Comparison of ENCODE assay signal across 20 cellular contexts in genomic region chr18:79333046-79333445, GRCh38.
DNase-seq lines count a peak whose midpoint lies in the region; ATAC-seq and TF ChIP-seq lines count a peak whose summit lies in the region.
"Had no signal": no experiment of that assay in that cellular context is flagged by ENCODE, and none has a peak within 500 bp of the region (broad histone marks: within the 10 kb centered on the region; RNA-seq: fewer than 3 reads in every experiment).

No MANE protein-coding gene starts in this region.

- H3K36me3 Mint-ChIP-seq in activated CD8-positive, alpha-beta memory T cell treated with anti-CD3 and anti-CD28 coated beads, Interleukin-2, amount 10 ng/mL, durations not matched to agents 7 days and 5 days, result peaks cover 9% of the 10 kb centered on the region
- peaks cover 49% of the 10 kb centered on the region for H3K36me3 Mint-ChIP-seq in stimulated activated effector memory CD8-positive, alpha-beta T cell treated with anti-CD3 and anti-CD28 coated beads, Interleukin-12 subunit alpha, Interleukin-12 subunit beta, amount 100 ng/mL, for 72 hours

- TF ChIP-seq CTCF in coronary artery (IDR thresholded peaks at IDR 0.05), result no peak

- peak; percentile 23 for DNase-seq in activated CD8-positive, alpha-beta memory T cell treated with anti-CD3 and anti-CD28 coated beads, Interleukin-2, amount 10 ng/mL, durations not matched to agents 7 days and 5 days
- no peak for DNase-seq in activated CD8-positive, alpha-beta memory T cell treated with anti-CD3 and anti-CD28 coated beads, Interleukin-2, amount 50 U/mL, for 48 hours
- DNase-seq in myocyte (ENCODE audit: low read depth) (peak; percentile 9), coronary artery (ENCODE audit: low spot score) (no peak), A172 (ENCODE audit: low spot score) (no peak), AML-193 (lab: John Stamatoyannopoulos, UW) (no peak)
- no peak for DNase-seq in stimulated activated effector memory CD8-positive, alpha-beta T cell treated with anti-CD3 and anti-CD28 coated beads, Interleukin-12 subunit alpha, Interleukin-12 subunit beta, amount 100 ng/mL, for 72 hours (ENCODE audit: low spot score in 2 of 2)
- DNase-seq in stimulated activated CD4-positive, alpha-beta T cell treated with anti-CD3 and anti-CD28 coated beads, Interleukin-15, amount 100 ng/mL, for 24 hours, result no peak
- DNase-seq: ACHN; C1 segment of cervical spinal cord; Calu3; CD4-positive, alpha-beta memory T cell; DMS53; DMS79 treated with DMSO at 0.1 percent for 48 hours; GF-D8; HFFc6 had no signal

- CTCF ChIA-PET in activated CD8-positive, alpha-beta memory T cell treated with anti-CD3 and anti-CD28 coated beads, Interleukin-2, amount 10 ng/mL, durations not matched to agents 7 days and 5 days (lab: Charles Lee), result no interaction called here

- H3K9me3 Mint-ChIP-seq in activated CD8-positive, alpha-beta memory T cell treated with anti-CD3 and anti-CD28 coated beads, Interleukin-2, amount 10 ng/mL, durations not matched to agents 7 days and 5 days (ENCODE audit: low read depth), result peaks cover under 1% of the 10 kb centered on the region
- H3K9me3 Mint-ChIP-seq in stimulated activated effector memory CD8-positive, alpha-beta T cell treated with anti-CD3 and anti-CD28 coated beads, Interleukin-12 subunit alpha, Interleukin-12 subunit beta, amount 100 ng/mL, for 72 hours, result peaks cover under 1% of the 10 kb centered on the region
- H3K9me3 Mint-ChIP-seq: CD4-positive, alpha-beta memory T cell had no signal

- H3K4me1 Mint-ChIP-seq in activated CD8-positive, alpha-beta memory T cell treated with anti-CD3 and anti-CD28 coated beads, Interleukin-2, amount 10 ng/mL, durations not matched to agents 7 days and 5 days, result peaks cover 3% of the 10 kb centered on the region
- peaks cover 3% of the 10 kb centered on the region for H3K4me1 Mint-ChIP-seq in stimulated activated effector memory CD8-positive, alpha-beta T cell treated with anti-CD3 and anti-CD28 coated beads, Interleukin-12 subunit alpha, Interleukin-12 subunit beta, amount 100 ng/mL, for 72 hours

- H3K27ac ChIP-seq in coronary artery, result no peak overlapping the region
- H3K27ac ChIP-seq: 22Rv1, A549 had no signal

- H3K27me3 Mint-ChIP-seq in activated CD8-positive, alpha-beta memory T cell treated with anti-CD3 and anti-CD28 coated beads, Interleukin-2, amount 10 ng/mL, durations not matched to agents 7 days and 5 days, result no peaks in the 10 kb centered on the region
- H3K27me3 Mint-ChIP-seq: CD4-positive, alpha-beta memory T cell had no signal

- no peak overlapping the region for H3K4me3 ChIP-seq in coronary artery
- H3K4me3 ChIP-seq: A549, GM23338, HAP-1 had no signal

- H3K27ac Mint-ChIP-seq in activated CD8-positive, alpha-beta memory T cell treated with anti-CD3 and anti-CD28 coated beads, Interleukin-2, amount 10 ng/mL, durations not matched to agents 7 days and 5 days, result no peak overlapping the region
- peak overlapping the region; percentile 73 for H3K27ac Mint-ChIP-seq in stimulated activated effector memory CD8-positive, alpha-beta T cell treated with anti-CD3 and anti-CD28 coated beads, Interleukin-12 subunit alpha, Interleukin-12 subunit beta, amount 100 ng/mL, for 72 hours
- H3K27ac Mint-ChIP-seq: GM23338, HFFc6 had no signal

- H3K4me3 Mint-ChIP-seq in activated CD8-positive, alpha-beta memory T cell treated with anti-CD3 and anti-CD28 coated beads, Interleukin-2, amount 10 ng/mL, durations not matched to agents 7 days and 5 days, result no peak overlapping the region
- no peak overlapping the region for H3K4me3 Mint-ChIP-seq in stimulated activated effector memory CD8-positive, alpha-beta T cell treated with anti-CD3 and anti-CD28 coated beads, Interleukin-12 subunit alpha, Interleukin-12 subunit beta, amount 100 ng/mL, for 72 hours
- H3K4me3 Mint-ChIP-seq: CD4-positive, alpha-beta memory T cell; GM23338; HFFc6 had no signal

- no peak for ATAC-seq in activated CD8-positive, alpha-beta memory T cell treated with anti-CD3 and anti-CD28 coated beads, Interleukin-2, amount 10 ng/mL, durations not matched to agents 7 days and 5 days
- no peak for ATAC-seq in stimulated activated effector memory CD8-positive, alpha-beta T cell treated with anti-CD3 and anti-CD28 coated beads, Interleukin-12 subunit alpha, Interleukin-12 subunit beta, amount 100 ng/mL, for 72 hours
- ATAC-seq: A549 had no signal

Comparison
In these comparisons a context has a peak if more than half of its experiments do, and no peak if none do; other contexts are left out.
1. DNase-seq: peak in activated CD8-positive, alpha-beta memory T cell treated with anti-CD3 and anti-CD28 coated beads, Interleukin-2, amount 10 ng/mL, durations not matched to agents 7 days and 5 days (single experiment) and myocyte (single experiment); none in activated CD8-positive, alpha-beta memory T cell treated with anti-CD3 and anti-CD28 coated beads, Interleukin-2, amount 50 U/mL, for 48 hours (single experiment), stimulated activated effector memory CD8-positive, alpha-beta T cell treated with anti-CD3 and anti-CD28 coated beads, Interleukin-12 subunit alpha, Interleukin-12 subunit beta, amount 100 ng/mL, for 72 hours (0 of 2), coronary artery (single experiment), A172 (single experiment), AML-193 (0 of 2) and stimulated activated CD4-positive, alpha-beta T cell treated with anti-CD3 and anti-CD28 coated beads, Interleukin-15, amount 100 ng/mL, for 24 hours (single experiment).